In the genomic region with DNA sequence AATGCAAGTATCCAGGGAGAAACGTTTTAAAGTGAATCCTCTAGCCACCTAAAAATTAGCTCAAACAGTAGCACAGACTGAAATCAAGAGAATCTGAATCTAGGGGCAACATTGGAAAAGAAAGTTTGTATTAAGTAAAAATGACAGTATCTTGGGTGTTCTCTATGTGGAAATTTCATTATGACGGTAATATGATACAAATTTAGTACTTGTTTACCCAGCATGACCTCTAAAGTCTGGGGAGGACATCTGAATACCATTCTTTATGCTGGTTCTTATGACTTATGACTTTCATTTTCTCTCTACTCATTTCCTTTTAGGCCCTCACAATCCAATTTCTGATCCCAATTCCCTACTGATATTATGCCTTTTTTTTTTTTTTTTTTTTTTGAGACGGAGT, we compare ENCODE assay signal across 21 cellular contexts. TPM values are rescaled to one million over a fixed set of nuclear protein-coding genes. Genes with fewer than 3 reads are reported as not detected.
A peak's percentile ranks its signal among the peaks of the same experiment; 100 is the strongest.
DNase-seq lines count a peak whose midpoint lies in the region; ATAC-seq and TF ChIP-seq lines count a peak whose summit lies in the region.
"Had no signal": no experiment of that assay in that cellular context is flagged by ENCODE, and none has a peak within 500 bp of the region (broad histone marks: within the 10 kb centered on the region; RNA-seq: fewer than 3 reads in every experiment).

No MANE protein-coding gene starts in this region.

- no peak overlapping the region for H3K9ac ChIP-seq in SK-N-MC (ENCODE audit: insufficient read length)
- H3K9ac ChIP-seq: GM23248 had no signal

- peak overlapping the region; percentile 3 for H2AFZ ChIP-seq in osteoblast (ENCODE audit: low read length)
- H2AFZ ChIP-seq: GM23248 had no signal

- no peaks in the 10 kb centered on the region for H3K79me2 ChIP-seq in osteoblast (ENCODE audit: insufficient read depth, low read length)

- ATAC-seq in GM18519 (IDR thresholded peaks at IDR 0.05; ENCODE audit: low FRiP score, unreplicated experiment): no peak
- ATAC-seq: GM12878 had no signal

- no peak overlapping the region for H3K4me3 ChIP-seq in SK-N-MC
- no peak overlapping the region for H3K4me3 ChIP-seq in choroid plexus epithelial cell (ENCODE audit: low read depth, low read length)
- H3K4me3 ChIP-seq in osteoblast (ENCODE audit: insufficient read depth, low read length): no peak overlapping the region
- H3K4me3 ChIP-seq: GM12878, GM23248, HAP-1 had no signal

- no peak overlapping the region for H3K4me2 ChIP-seq in osteoblast (ENCODE audit: insufficient read depth, low read length)

- no peaks in the 10 kb centered on the region for H3K36me3 ChIP-seq in SK-N-MC (ENCODE audit: insufficient read depth, low read length)
- H3K36me3 ChIP-seq in osteoblast (ENCODE audit: insufficient read depth, low read length): no peaks in the 10 kb centered on the region

- DNase-seq in SK-N-MC (ENCODE audit: low read depth, low spot score) (no peak), choroid plexus epithelial cell (ENCODE audit: low read depth) (peak; percentile 73), osteoblast (ENCODE audit: insufficient read length, low spot score, missing footprints) (peak; percentile 61), NCI-H2081 treated with DMSO at 0.1 percent for 48 hours (lab: John Stamatoyannopoulos, UW) (no peak), DMS 273 (lab: John Stamatoyannopoulos, UW; ENCODE audit: unreplicated experiment) (no peak)
- DNase-seq in activated naive CD4-positive, alpha-beta T cell treated with Interleukin-2 at 50 U/mL for 16 hours: no peak
- DNase-seq: AML-193; Caco-2; CD4-positive, alpha-beta T cell; DMS153; DMS79; GM23248; HFFc6 had no signal

- TF ChIP-seq CTCF in choroid plexus epithelial cell (conservative IDR thresholded peaks at IDR 0.05; ENCODE audit: low read depth, low read length) (no peak), osteoblast (IDR thresholded peaks at IDR 0.05; ENCODE audit: extremely low read depth, low read depth, low read length) (no peak)

- peaks cover 17% of the 10 kb centered on the region for H3K27me3 ChIP-seq in osteoblast (ENCODE audit: insufficient read depth, low read length)

- no peaks in the 10 kb centered on the region for H4K20me1 ChIP-seq in osteoblast (ENCODE audit: insufficient read depth, low read length)

- H3K27ac ChIP-seq in SK-N-MC (peak overlapping the region; percentile 38; the same call in 1 of the 2 replicates), osteoblast (ENCODE audit: low read depth, low read length) (no peak overlapping the region)
- H3K27ac ChIP-seq: C4-2B, GM23248, HL-60 had no signal

- H3K9me3 ChIP-seq in SK-N-MC (ENCODE audit: low read depth, low read length) (no peaks in the 10 kb centered on the region), osteoblast (ENCODE audit: low read depth, low read length) (no peaks in the 10 kb centered on the region)
- H3K9me3 ChIP-seq: Caco-2, HAP-1 had no signal

- H3K4me1 ChIP-seq in osteoblast (ENCODE audit: insufficient read depth, low read length): peaks cover 6% of the 10 kb centered on the region
- H3K4me1 ChIP-seq: Caco-2, HAP-1 had no signal

RNA-seq across cellular contexts. Expression of gene GTSF1, which starts 14.0 kb away (rescaled TPM):
- total RNA-seq in osteoblast: not detected in 2 replicates
- total RNA-seq: Caco-2, Daoy, GM23248, H4, HFFc6 had no signal

RNA-seq across cellular contexts. Expression of gene NCKAP1L, which starts 38.2 kb away (rescaled TPM):
- total RNA-seq in osteoblast: under 0.01 and 0.36 TPM in 2 replicates
- total RNA-seq: Caco-2, GM23248, HT1080 had no signal

RNA-seq across cellular contexts. Expression of gene ITGA5, which starts 40.3 kb away (rescaled TPM):
- 336 and 401 TPM in 2 replicates for total RNA-seq in osteoblast

Comparison
In these comparisons a context has a peak if more than half of its experiments do, and no peak if none do; other contexts are left out.
1. DNase-seq: peak in choroid plexus epithelial cell (single experiment) and osteoblast (single experiment); none in SK-N-MC (single experiment), activated naive CD4-positive, alpha-beta T cell treated with Interleukin-2 at 50 U/mL for 16 hours (single experiment), NCI-H2081 treated with DMSO at 0.1 percent for 48 hours (single experiment) and DMS 273 (single experiment).